In genomic region chr17:61634011-61634539, GRCh38 we compare ENCODE assay signal across 28 cellular contexts. TPM values are rescaled to one million over a fixed set of nuclear protein-coding genes. Genes with fewer than 3 reads are reported as not detected.
DNase-seq lines count a peak whose midpoint lies in the region; ATAC-seq, FAIRE-seq and TF ChIP-seq lines count a peak whose summit lies in the region.
"Had no signal": no experiment of that assay in that cellular context is flagged by ENCODE, and none has a peak within 500 bp of the region (broad histone marks: within the 10 kb centered on the region; RNA-seq: fewer than 3 reads in every experiment).

No MANE protein-coding gene starts in this region.

- H3K79me2 ChIP-seq in Karpas-422 (ENCODE audit: low read length), result no peaks in the 10 kb centered on the region

- H3K4me1 Mint-ChIP-seq in MCF 10A (ENCODE audit: insufficient read depth, unreplicated experiment), result no peaks in the 10 kb centered on the region
- H3K4me1 Mint-ChIP-seq: CD14-positive monocyte; CD4-positive, alpha-beta memory T cell; CD8-positive, alpha-beta memory T cell had no signal

- DNase-seq in A549 (ENCODE audit: low read depth in 1 of 2, low spot score in 1 of 2) (no peak), Karpas-422 (peak; percentile 10), activated gamma-delta T cell treated with Interleukin-2 at 50 U/mL for 16 hours (no peak), HuH-7.5 (ENCODE audit: low spot score) (no peak), MCF 10A (ENCODE audit: unreplicated experiment) (no peak)
- DNase-seq: 8988T; ACHN; BE2C; C1 segment of cervical spinal cord; CD4-positive, alpha-beta memory T cell; CD4-positive, CD25-positive, alpha-beta regulatory T cell; CD8-positive, alpha-beta memory T cell; COR-L47; DMS 273 treated with DMSO at 0.1 percent for 48 hours; DMS153; DMS53; DMS79; DND-41; EL; GDM1 had no signal

- H3K4me1 ChIP-seq in A549, result no peaks in the 10 kb centered on the region
- H3K4me1 ChIP-seq in Karpas-422 (ENCODE audit: low read length), result no peaks in the 10 kb centered on the region
- H3K4me1 ChIP-seq: BE2C, BLaER1 had no signal

- H3K9ac ChIP-seq in Karpas-422 (ENCODE audit: low read length), result no peak overlapping the region
- H3K9ac ChIP-seq: BLaER1 had no signal

- no peak overlapping the region for H3K27ac ChIP-seq in A549
- no peak overlapping the region for H3K27ac ChIP-seq in Karpas-422 (ENCODE audit: low read length)
- H3K27ac ChIP-seq: BLaER1 had no signal

- no peak for TF ChIP-seq CTCF in A549 (IDR thresholded peaks at IDR 0.05)
- TF ChIP-seq CTCF in subcutaneous adipose tissue (IDR thresholded peaks at IDR 0.05; ENCODE audit: low read depth), result peak; percentile 96
- no peak for TF ChIP-seq CTCF in MCF 10A (IDR thresholded peaks at IDR 0.05; ENCODE audit: unreplicated experiment)

- intact Hi-C loops in MCF 10A (cut with micrococcal nuclease), result no loop called here

- H3K27me3 ChIP-seq in Karpas-422 (ENCODE audit: low read length), result no peaks in the 10 kb centered on the region
- H3K27me3 ChIP-seq: BE2C, BLaER1 had no signal

- TF ChIP-seq POLR2A in A549 (IDR thresholded peaks at IDR 0.05; ENCODE audit: low read length), result no peak

- H3K36me3 ChIP-seq in Karpas-422 (ENCODE audit: insufficient read depth, low read length), result no peaks in the 10 kb centered on the region
- H3K36me3 ChIP-seq: BE2C, BLaER1 had no signal

- TF ChIP-seq EP300 in A549 (IDR thresholded peaks at IDR 0.05), result no peak

- FAIRE-seq in A549 (lab: Jason Lieb, UNC), result peak; percentile 7
- FAIRE-seq: GM12878, GM12892, GM18507 had no signal

- H3K9me3 ChIP-seq in A549, result peaks cover 16% of the 10 kb centered on the region; the same call in 2 of the 3 replicates
- peaks cover 3% of the 10 kb centered on the region; the same call in 1 of the 2 replicates for H3K9me3 ChIP-seq in Karpas-422 (ENCODE audit: low read length)
- H3K9me3 ChIP-seq: BE2C had no signal

- no peaks in the 10 kb centered on the region for H3K27me3 Mint-ChIP-seq in MCF 10A (ENCODE audit: insufficient read depth, unreplicated experiment)

- H3K36me3 Mint-ChIP-seq in MCF 10A (ENCODE audit: insufficient read depth, unreplicated experiment), result no peaks in the 10 kb centered on the region
- H3K36me3 Mint-ChIP-seq: CD14-positive monocyte; CD4-positive, alpha-beta memory T cell; CD4-positive, CD25-positive, alpha-beta regulatory T cell; CD8-positive, alpha-beta memory T cell had no signal

- H3K4me3 ChIP-seq in A549 (no peak overlapping the region), Karpas-422 (ENCODE audit: low read length) (no peak overlapping the region)
- H3K4me3 ChIP-seq: BLaER1, GM12878 had no signal

- H3K27ac Mint-ChIP-seq in MCF 10A (ENCODE audit: low read depth, unreplicated experiment), result no peak overlapping the region
- H3K27ac Mint-ChIP-seq: CD14-positive monocyte; CD4-positive, alpha-beta memory T cell; CD4-positive, CD25-positive, alpha-beta regulatory T cell had no signal

- no peak overlapping the region for H2AFZ ChIP-seq in Karpas-422 (ENCODE audit: low read length)

- H3K4me2 ChIP-seq in A549, result no peak overlapping the region
- no peak overlapping the region for H3K4me2 ChIP-seq in Karpas-422 (ENCODE audit: low read depth, low read length, poor library complexity, severe bottlenecking)
- H3K4me2 ChIP-seq: BLaER1 had no signal

- no peak overlapping the region for H3K4me3 Mint-ChIP-seq in MCF 10A (ENCODE audit: unreplicated experiment)
- H3K4me3 Mint-ChIP-seq: CD14-positive monocyte; CD4-positive, alpha-beta memory T cell; CD4-positive, CD25-positive, alpha-beta regulatory T cell; CD8-positive, alpha-beta memory T cell had no signal

- POLR2A ChIA-PET in A549 (lab: Yijun Ruan, JAX), result no interaction called here
- POLR2A ChIA-PET in MCF 10A (lab: Yijun Ruan, JAX), result interaction anchor here (1.2 kb wide), 1 partner anchor 200 kb away, joined by 5 read pairs; no protein-coding TSS in a partner anchor

- no peaks in the 10 kb centered on the region for H4K20me1 ChIP-seq in Karpas-422 (ENCODE audit: insufficient read depth, low read depth, low read length)
- H4K20me1 ChIP-seq: BLaER1 had no signal

- CTCF ChIA-PET in A549 (lab: Yijun Ruan, JAX) (interaction anchor here (0.5 to 3.1 kb wide), 3 partner anchors 200 to 502 kb away, joined by 5 to 23 read pairs (median 16); no protein-coding TSS in a partner anchor), MCF 10A (lab: Yijun Ruan, JAX) (interaction anchor here (2.5 to 5.7 kb wide), 3 partner anchors 200 to 209 kb away, joined by 18 to 59 read pairs (median 28); no protein-coding TSS in a partner anchor)

- no peak for TF ChIP-seq RAD21 in A549 (conservative IDR thresholded peaks at IDR 0.05 in 1 of 2, IDR thresholded peaks at IDR 0.05 in 1 of 2)

- ATAC-seq in A549, result no peak
- ATAC-seq: GM12878 had no signal

- H3K9me2 ChIP-seq in Karpas-422 (replicated peaks; ENCODE audit: insufficient read depth, low read length), result no peaks in the 10 kb centered on the region

- H3K9me3 Mint-ChIP-seq in MCF 10A (ENCODE audit: unreplicated experiment), result no peaks in the 10 kb centered on the region

- BruUV-seq in MCF 10A (replicated peaks; lab: Mats Ljungman, UMichigan), result no TSS peak

TF ChIP-seq in A549, 52 proteins besides CTCF, POLR2A, EP300 and RAD21:
- TF ChIP-seq SMC3 (IDR thresholded peaks at IDR 0.05) (no peak), TP53 (CRISPR knock-in tag; IDR thresholded peaks at IDR 0.05) (no peak), NPAS2 (CRISPR knock-in tag; IDR thresholded peaks at IDR 0.05; ENCODE audit: borderline replicate concordance) (no peak), PHF8 (IDR thresholded peaks at IDR 0.05; ENCODE audit: borderline replicate concordance, low read depth) (no peak), RFX5 (IDR thresholded peaks at IDR 0.05) (no peak), KDM1A (IDR thresholded peaks at IDR 0.05; ENCODE audit: low read depth) (no peak), EHMT2 (IDR thresholded peaks at IDR 0.05; ENCODE audit: low read depth) (no peak), SREBF2 (IDR thresholded peaks at IDR 0.05) (no peak), MAFK (IDR thresholded peaks at IDR 0.05; ENCODE audit: partially characterized antibody) (no peak), CEBPB (IDR thresholded peaks at IDR 0.05) (no peak), HOXA7 (CRISPR knock-in tag; IDR thresholded peaks at IDR 0.05) (no peak), HOXB13 (CRISPR knock-in tag; IDR thresholded peaks at IDR 0.05; ENCODE audit: low read depth) (no peak), KDM5A (IDR thresholded peaks at IDR 0.05) (no peak), NFE2L2 (conservative IDR thresholded peaks at IDR 0.05; ENCODE audit: low read length) (no peak), ESRRA (IDR thresholded peaks at IDR 0.05; ENCODE audit: borderline replicate concordance, low read length) (no peak)
- TF ChIP-seq, protein P1, sequence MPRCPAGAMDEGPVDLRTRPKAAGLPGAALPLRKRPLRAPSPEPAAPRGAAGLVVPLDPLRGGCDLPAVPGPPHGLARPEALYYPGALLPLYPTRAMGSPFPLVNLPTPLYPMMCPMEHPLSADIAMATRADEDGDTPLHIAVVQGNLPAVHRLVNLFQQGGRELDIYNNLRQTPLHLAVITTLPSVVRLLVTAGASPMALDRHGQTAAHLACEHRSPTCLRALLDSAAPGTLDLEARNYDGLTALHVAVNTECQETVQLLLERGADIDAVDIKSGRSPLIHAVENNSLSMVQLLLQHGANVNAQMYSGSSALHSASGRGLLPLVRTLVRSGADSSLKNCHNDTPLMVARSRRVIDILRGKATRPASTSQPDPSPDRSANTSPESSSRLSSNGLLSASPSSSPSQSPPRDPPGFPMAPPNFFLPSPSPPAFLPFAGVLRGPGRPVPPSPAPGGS (IDR thresholded peaks at IDR 0.05), result no peak
- TF ChIP-seq, protein P2, sequence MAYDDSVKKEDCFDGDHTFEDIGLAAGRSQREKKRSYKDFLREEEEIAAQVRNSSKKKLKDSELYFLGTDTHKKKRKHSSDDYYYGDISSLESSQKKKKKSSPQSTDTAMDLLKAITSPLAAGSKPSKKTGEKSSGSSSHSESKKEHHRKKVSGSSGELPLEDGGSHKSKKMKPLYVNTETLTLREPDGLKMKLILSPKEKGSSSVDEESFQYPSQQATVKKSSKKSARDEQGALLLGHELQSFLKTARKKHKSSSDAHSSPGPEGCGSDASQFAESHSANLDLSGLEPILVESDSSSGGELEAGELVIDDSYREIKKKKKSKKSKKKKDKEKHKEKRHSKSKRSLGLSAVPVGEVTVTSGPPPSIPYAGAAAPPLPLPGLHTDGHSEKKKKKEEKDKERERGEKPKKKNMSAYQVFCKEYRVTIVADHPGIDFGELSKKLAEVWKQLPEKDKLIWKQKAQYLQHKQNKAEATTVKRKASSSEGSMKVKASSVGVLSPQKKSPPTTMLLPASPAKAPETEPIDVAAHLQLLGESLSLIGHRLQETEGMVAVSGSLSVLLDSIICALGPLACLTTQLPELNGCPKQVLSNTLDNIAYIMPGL (CRISPR knock-in tag; IDR thresholded peaks at IDR 0.05; ENCODE audit: borderline replicate concordance), result no peak
- TF ChIP-seq, protein P3, sequence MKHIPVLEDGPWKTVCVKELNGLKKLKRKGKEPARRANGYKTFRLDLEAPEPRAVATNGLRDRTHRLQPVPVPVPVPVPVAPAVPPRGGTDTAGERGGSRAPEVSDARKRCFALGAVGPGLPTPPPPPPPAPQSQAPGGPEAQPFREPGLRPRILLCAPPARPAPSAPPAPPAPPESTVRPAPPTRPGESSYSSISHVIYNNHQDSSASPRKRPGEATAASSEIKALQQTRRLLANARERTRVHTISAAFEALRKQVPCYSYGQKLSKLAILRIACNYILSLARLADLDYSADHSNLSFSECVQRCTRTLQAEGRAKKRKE (CRISPR knock-in tag; IDR thresholded peaks at IDR 0.05; ENCODE audit: low read depth), result no peak

RNA-seq across cellular contexts. Expression of gene NACA2, which starts 43.1 kb away (rescaled TPM):
- polyA plus RNA-seq in A549 (2011; rRNA removed) (0.34 and 0.86 TPM in 2 replicates), A549 (2017; fragmentation: RNase III; extraction: RNeasy Plus Mini Kit Qiagen cat#74134 plus additional on column Dnase treatment) (0.39 to 0.70 TPM (median 0.40 TPM) in 3 replicates)
- not detected in 2 replicates for polyA plus RNA-seq in A549 (2012; cell fraction: cytosol; rRNA removed)
- not detected in 2 replicates for polyA plus RNA-seq in A549 (2012; cell fraction: nucleus; rRNA removed)
- not detected in 2 replicates for polyA minus RNA-seq in A549 (2011; rRNA and poly(A)+ RNA removed)
- total RNA-seq in Karpas-422 (2014; rRNA removed; shearing (Covaris generic); ENCODE audit: low replicate concordance), result not detected in 2 replicates
- total RNA-seq in subcutaneous adipose tissue (not detected), MCF 10A (2022) (not detected in 2 replicates)
- total RNA-seq: A673; CD4-positive, alpha-beta memory T cell; CD4-positive, CD25-positive, alpha-beta regulatory T cell; CD8-positive, alpha-beta memory T cell; Daoy; GM12878 had no signal
- polyA plus RNA-seq: CD14-positive monocyte; CD4-positive, alpha-beta memory T cell; CD4-positive, CD25-positive, alpha-beta regulatory T cell; CD8-positive, alpha-beta memory T cell had no signal
